ENCODE assay signal across 16 cellular contexts in the genomic region with DNA sequence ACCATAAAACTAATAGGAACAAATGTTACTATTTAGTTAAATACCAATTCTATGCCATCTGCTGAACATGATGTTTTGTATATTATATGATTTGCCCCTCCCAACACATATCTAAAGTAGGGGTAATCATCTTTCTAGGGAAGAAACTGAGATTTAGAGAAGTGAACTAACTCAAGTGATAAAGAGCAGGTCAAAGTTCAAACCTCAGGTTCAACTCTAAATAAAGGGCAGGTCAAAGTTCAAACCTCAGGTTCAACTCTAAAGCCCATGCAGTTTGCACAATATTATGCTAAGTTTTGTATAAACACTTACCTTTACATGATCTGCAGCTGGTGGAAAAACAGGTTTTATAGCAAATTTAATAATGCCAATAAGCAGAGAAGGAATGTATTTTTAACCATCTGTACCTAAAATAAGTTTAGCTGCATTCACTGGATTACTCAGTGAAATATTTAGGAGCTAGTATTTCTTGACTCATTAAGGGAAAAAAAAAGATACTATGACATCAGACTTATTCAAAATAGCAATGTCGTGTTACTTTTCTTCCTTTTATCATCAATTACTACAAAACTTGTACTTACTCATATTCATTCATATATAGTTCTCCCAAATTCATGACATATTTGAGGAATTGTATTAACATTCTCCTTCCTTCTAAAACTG.
DNase-seq lines count a peak whose midpoint lies in the region; ATAC-seq and TF ChIP-seq lines count a peak whose summit lies in the region.
"Had no signal": no experiment of that assay in that cellular context is flagged by ENCODE, and none has a peak within 500 bp of the region (broad histone marks: within the 10 kb centered on the region; RNA-seq: fewer than 3 reads in every experiment).

No MANE protein-coding gene starts in this region.

- H3K36me3 ChIP-seq in liver (ENCODE audit: control insufficient read depth in 4 of 4, insufficient read depth in 3 of 4, low read depth in 1 of 4, low read length in 3 of 4) (no peaks in the 10 kb centered on the region), right lobe of liver (no peaks in the 10 kb centered on the region)
- H3K36me3 ChIP-seq: MG63 had no signal

- H3K27me3 ChIP-seq in liver (ENCODE audit: control insufficient read depth in 4 of 4, insufficient read depth in 4 of 4, low read length in 3 of 4) (no peaks in the 10 kb centered on the region), right lobe of liver (no peaks in the 10 kb centered on the region)
- H3K27me3 ChIP-seq: MG63 had no signal

- H3K4me1 Mint-ChIP-seq in T-helper 17 cell: no peaks in the 10 kb centered on the region
- H3K4me1 Mint-ChIP-seq: CD4-positive, alpha-beta memory T cell had no signal

- H3K4me3 Mint-ChIP-seq in T-helper 17 cell: no peak overlapping the region
- H3K4me3 Mint-ChIP-seq: CD4-positive, alpha-beta memory T cell had no signal

- H3K9ac ChIP-seq in liver (ENCODE audit: low read depth in 1 of 2, low read length in 2 of 2): no peak overlapping the region
- H3K9ac ChIP-seq: KMS-11 had no signal

- no peak overlapping the region for H3K4me3 ChIP-seq in liver (ENCODE audit: low read depth in 1 of 3, low read length in 3 of 3)
- no peak overlapping the region for H3K4me3 ChIP-seq in right lobe of liver
- no peak overlapping the region for H3K4me3 ChIP-seq in fibroblast of mammary gland (ENCODE audit: control insufficient read depth, low read depth, low read length)
- H3K4me3 ChIP-seq: MG63 had no signal

- intact Hi-C loops in right lobe of liver (cut with DNase I): no loop called here

- H3K27ac ChIP-seq in liver (ENCODE audit: low read depth in 1 of 2, low read length in 2 of 2): no peak overlapping the region
- H3K27ac ChIP-seq in right lobe of liver: no peak overlapping the region
- H3K27ac ChIP-seq: KMS-11 had no signal

- TF ChIP-seq CTCF in liver (IDR thresholded peaks at IDR 0.05; ENCODE audit: low read depth, low read length, missing input control): no peak
- TF ChIP-seq CTCF in right lobe of liver (IDR thresholded peaks at IDR 0.05): no peak
- no peak for TF ChIP-seq CTCF in fibroblast of mammary gland (conservative IDR thresholded peaks at IDR 0.05; ENCODE audit: control insufficient read depth, insufficient read depth, low read depth, low read length)

- no peaks in the 10 kb centered on the region for H3K36me3 Mint-ChIP-seq in T-helper 17 cell (ENCODE audit: low read depth)
- H3K36me3 Mint-ChIP-seq: CD4-positive, alpha-beta memory T cell had no signal

- no peaks in the 10 kb centered on the region for H3K4me1 ChIP-seq in liver (ENCODE audit: control insufficient read depth in 4 of 4, insufficient read depth in 4 of 4, low read length in 3 of 4)
- H3K4me1 ChIP-seq in right lobe of liver: no peaks in the 10 kb centered on the region

- no peaks in the 10 kb centered on the region for H3K27me3 Mint-ChIP-seq in T-helper 17 cell

- ATAC-seq in right lobe of liver: no peak
- ATAC-seq in T-helper 17 cell: no peak
- no peak for ATAC-seq in GM19035 (IDR thresholded peaks at IDR 0.05; ENCODE audit: unreplicated experiment)
- ATAC-seq: Right ventricle myocardium inferior had no signal

- no peak overlapping the region for H3K27ac Mint-ChIP-seq in T-helper 17 cell
- H3K27ac Mint-ChIP-seq: CD4-positive, alpha-beta memory T cell had no signal

- DNase-seq in right lobe of liver: no peak
- peak; percentile 2 for DNase-seq in RKO (ENCODE audit: low spot score)
- DNase-seq in fibroblast of mammary gland (ENCODE audit: low read depth): peak; percentile 25
- no peak for DNase-seq in RPMI8226
- DNase-seq in T-helper 17 cell: no peak
- no peak for DNase-seq in amygdala (lab: John Stamatoyannopoulos, UW)
- DNase-seq: 8988T; CD4-positive, alpha-beta memory T cell; GOT3; MG63; NCI-H187; NCI-H446 treated with DMSO at 0.1 percent for 48 hours had no signal

- no peak for TF ChIP-seq RAD21 in liver (IDR thresholded peaks at IDR 0.05)

- H3K9me3 ChIP-seq in liver (ENCODE audit: control insufficient read depth in 4 of 4, low read length in 3 of 4) (peaks cover 0 to 3% (median 0%) of the 10 kb centered on the region in 4 donors), right lobe of liver (no peaks in the 10 kb centered on the region), T-helper 17 cell (ENCODE audit: control insufficient read depth, low read length, poor library complexity, severe bottlenecking) (no peaks in the 10 kb centered on the region)
- H3K9me3 ChIP-seq: MG63 had no signal

- WGBS in liver: 61% methylated on average over 1 of the region's 1 CpG
- 38% methylated on average over 1 of the region's 1 CpG for WGBS in right lobe of liver (ENCODE audit: insufficient coverage, low coverage, low lambda C conversion rate, missing lambda C conversion rate)

- TF ChIP-seq POLR2A in right lobe of liver (IDR thresholded peaks at IDR 0.05): no peak

TF ChIP-seq in liver, 16 proteins besides CTCF, POLR2A, EP300 and RAD21:
- no peak for TF ChIP-seq HNF4G (IDR thresholded peaks at IDR 0.05)
- peak; percentile 22 for TF ChIP-seq NR2F2 (IDR thresholded peaks at IDR 0.05)
- peak; percentile 25 to 49 for TF ChIP-seq HNF4A (conservative IDR thresholded peaks at IDR 0.05)

Comparison
In these comparisons a context has a peak if more than half of its experiments do, and no peak if none do; other contexts are left out.
1. DNase-seq: peak in RKO (single experiment) and fibroblast of mammary gland (single experiment); none in right lobe of liver (0 of 3), RPMI8226 (single experiment), T-helper 17 cell (0 of 3) and amygdala (0 of 56).